Comparison of ENCODE assay signal across 8 cellular contexts in the genomic region with DNA sequence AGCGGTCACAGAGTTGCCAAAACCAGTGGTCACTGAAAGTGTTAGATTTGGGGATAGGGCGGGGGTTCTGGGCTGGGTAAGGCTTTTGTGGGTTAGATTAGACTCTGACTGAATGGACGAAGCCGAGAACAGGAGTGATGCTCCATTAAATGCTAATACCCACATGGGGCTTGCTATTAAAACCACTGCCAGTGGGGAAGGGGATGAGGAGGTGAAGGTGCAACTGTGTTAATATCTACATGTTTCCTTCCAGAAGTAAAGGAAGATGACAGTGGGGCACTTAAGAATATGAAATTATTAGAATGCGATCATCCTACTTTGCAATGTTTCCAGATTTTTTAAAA. TPM values are rescaled to one million over a fixed set of nuclear protein-coding genes. Genes with fewer than 3 reads are reported as not detected.
A peak's percentile ranks its signal among the peaks of the same experiment; 100 is the strongest.
DNase-seq lines count a peak whose midpoint lies in the region; ATAC-seq lines count a peak whose summit lies in the region.

No MANE protein-coding gene starts in this region.

- peaks cover 11% of the 10 kb centered on the region for H3K4me1 Mint-ChIP-seq in activated T-helper 2 cell treated with anti-CD3 and anti-CD28 coated beads, Interferon-gamma antibody, Interleukin-2, Interleukin-4, amounts not matched to agents 10 μg/mL and 5 μg/mL and 100 μg/mL, durations not matched to agents 14 hours and 24 hours and 36 hours (ENCODE audit: low read depth)
- peaks cover 21% of the 10 kb centered on the region for H3K4me1 Mint-ChIP-seq in stimulated activated naive CD8-positive, alpha-beta T cell treated with anti-CD3 and anti-CD28 coated beads, Interleukin-15, Interleukin-2, amounts not matched to agents 100 ng/mL and 50 ng/mL, for 24 hours (ENCODE audit: low read depth)

- H3K27ac Mint-ChIP-seq in activated T-helper 2 cell treated with anti-CD3 and anti-CD28 coated beads, Interferon-gamma antibody, Interleukin-2, Interleukin-4, amounts not matched to agents 10 μg/mL and 5 μg/mL and 100 μg/mL, durations not matched to agents 14 hours and 24 hours and 36 hours, result peak overlapping the region; percentile 93
- H3K27ac Mint-ChIP-seq in stimulated activated naive CD8-positive, alpha-beta T cell treated with anti-CD3 and anti-CD28 coated beads, Interleukin-15, Interleukin-2, amounts not matched to agents 100 ng/mL and 50 ng/mL, for 24 hours, result peak overlapping the region; percentile 95

- H3K4me3 ChIP-seq in iPS-15b (ENCODE audit: low read depth, low read length), result peak overlapping the region; percentile 100

- DNase-seq in NCI-H524 (lab: John Stamatoyannopoulos, UW) (peak; percentile 63 to 73), NCI-H524 treated with DMSO at 0.1 percent for 48 hours (lab: John Stamatoyannopoulos, UW) (no peak), anterior cingulate cortex (lab: John Stamatoyannopoulos, UW) (no peak)
- no peak for DNase-seq in activated T-helper 2 cell treated with anti-CD3 and anti-CD28 coated beads, Interferon-gamma antibody, Interleukin-2, Interleukin-4, amounts not matched to agents 10 μg/mL and 5 μg/mL and 100 μg/mL, durations not matched to agents 14 hours and 24 hours and 36 hours (ENCODE audit: low spot score)

- peaks cover 16% of the 10 kb centered on the region for H3K36me3 ChIP-seq in iPS-15b (ENCODE audit: control insufficient read depth, insufficient read depth, low read length)

- peak overlapping the region; percentile 99 for H3K9ac ChIP-seq in iPS-15b (ENCODE audit: low read depth, low read length)

- peaks cover 80% of the 10 kb centered on the region for H3K36me3 Mint-ChIP-seq in activated T-helper 2 cell treated with anti-CD3 and anti-CD28 coated beads, Interferon-gamma antibody, Interleukin-2, Interleukin-4, amounts not matched to agents 10 μg/mL and 5 μg/mL and 100 μg/mL, durations not matched to agents 14 hours and 24 hours and 36 hours (ENCODE audit: low read depth)
- H3K36me3 Mint-ChIP-seq in stimulated activated naive CD8-positive, alpha-beta T cell treated with anti-CD3 and anti-CD28 coated beads, Interleukin-15, Interleukin-2, amounts not matched to agents 100 ng/mL and 50 ng/mL, for 24 hours (ENCODE audit: low read depth), result peaks cover 88% of the 10 kb centered on the region

- peaks cover 3% of the 10 kb centered on the region for H3K9me3 ChIP-seq in iPS-15b (ENCODE audit: control insufficient read depth, insufficient read depth, low read length)

- intact Hi-C loops in activated T-helper 2 cell treated with anti-CD3 and anti-CD28 coated beads, Interferon-gamma antibody, Interleukin-2, Interleukin-4, amounts not matched to agents 10 μg/mL and 5 μg/mL and 100 μg/mL, durations not matched to agents 14 hours and 24 hours and 36 hours (cut with micrococcal nuclease), result loop anchor here (1.0 to 10.0 kb wide), 6 partner anchors 20 to 124 kb away; partner anchors contain the start of genes ZNF350, ZNF613, ZNF615 and ZNF616

- peak overlapping the region; percentile 92 for H3K4me3 Mint-ChIP-seq in activated T-helper 2 cell treated with anti-CD3 and anti-CD28 coated beads, Interferon-gamma antibody, Interleukin-2, Interleukin-4, amounts not matched to agents 10 μg/mL and 5 μg/mL and 100 μg/mL, durations not matched to agents 14 hours and 24 hours and 36 hours (ENCODE audit: low read depth)
- H3K4me3 Mint-ChIP-seq in stimulated activated naive CD8-positive, alpha-beta T cell treated with anti-CD3 and anti-CD28 coated beads, Interleukin-15, Interleukin-2, amounts not matched to agents 100 ng/mL and 50 ng/mL, for 24 hours, result peak overlapping the region; percentile 93

- ATAC-seq in HG03159 (IDR thresholded peaks at IDR 0.05; ENCODE audit: unreplicated experiment), result peak; percentile 28
- no peak for ATAC-seq in GM18517 (IDR thresholded peaks at IDR 0.05; ENCODE audit: unreplicated experiment)

- no peaks in the 10 kb centered on the region for H3K27me3 ChIP-seq in iPS-15b (ENCODE audit: control insufficient read depth, insufficient read depth, low read length)

- H3K9me3 Mint-ChIP-seq in activated T-helper 2 cell treated with anti-CD3 and anti-CD28 coated beads, Interferon-gamma antibody, Interleukin-2, Interleukin-4, amounts not matched to agents 10 μg/mL and 5 μg/mL and 100 μg/mL, durations not matched to agents 14 hours and 24 hours and 36 hours, result peaks cover 69% of the 10 kb centered on the region
- H3K9me3 Mint-ChIP-seq in stimulated activated naive CD8-positive, alpha-beta T cell treated with anti-CD3 and anti-CD28 coated beads, Interleukin-15, Interleukin-2, amounts not matched to agents 100 ng/mL and 50 ng/mL, for 24 hours, result peaks cover 45% of the 10 kb centered on the region

- no peaks in the 10 kb centered on the region for H3K27me3 Mint-ChIP-seq in activated T-helper 2 cell treated with anti-CD3 and anti-CD28 coated beads, Interferon-gamma antibody, Interleukin-2, Interleukin-4, amounts not matched to agents 10 μg/mL and 5 μg/mL and 100 μg/mL, durations not matched to agents 14 hours and 24 hours and 36 hours (ENCODE audit: low read depth)
- no peaks in the 10 kb centered on the region for H3K27me3 Mint-ChIP-seq in stimulated activated naive CD8-positive, alpha-beta T cell treated with anti-CD3 and anti-CD28 coated beads, Interleukin-15, Interleukin-2, amounts not matched to agents 100 ng/mL and 50 ng/mL, for 24 hours

- H3K4me1 ChIP-seq in iPS-15b (ENCODE audit: control insufficient read depth, insufficient read depth, low read length), result no peaks in the 10 kb centered on the region

RNA-seq across cellular contexts. Expression of gene ZNF614, which starts 0.6 kb away (rescaled TPM):
- total RNA-seq in activated T-helper 2 cell treated with anti-CD3 and anti-CD28 coated beads, Interferon-gamma antibody, Interleukin-2, Interleukin-4, amounts not matched to agents 10 μg/mL and 5 μg/mL and 100 μg/mL, durations not matched to agents 14 hours and 24 hours and 36 hours, result 9.2 and 9.6 TPM in 2 replicates

RNA-seq across cellular contexts. Expression of gene ZNF432, which starts 19.9 kb away (rescaled TPM):
- total RNA-seq in activated T-helper 2 cell treated with anti-CD3 and anti-CD28 coated beads, Interferon-gamma antibody, Interleukin-2, Interleukin-4, amounts not matched to agents 10 μg/mL and 5 μg/mL and 100 μg/mL, durations not matched to agents 14 hours and 24 hours and 36 hours, result 13.3 and 15.5 TPM in 2 replicates

RNA-seq across cellular contexts. Expression of gene ZNF615, which starts 20.7 kb away (rescaled TPM):
- 6.3 and 6.7 TPM in 2 replicates for total RNA-seq in activated T-helper 2 cell treated with anti-CD3 and anti-CD28 coated beads, Interferon-gamma antibody, Interleukin-2, Interleukin-4, amounts not matched to agents 10 μg/mL and 5 μg/mL and 100 μg/mL, durations not matched to agents 14 hours and 24 hours and 36 hours

RNA-seq across cellular contexts. Expression of gene ZNF350, which starts 42.1 kb away (rescaled TPM):
- total RNA-seq in activated T-helper 2 cell treated with anti-CD3 and anti-CD28 coated beads, Interferon-gamma antibody, Interleukin-2, Interleukin-4, amounts not matched to agents 10 μg/mL and 5 μg/mL and 100 μg/mL, durations not matched to agents 14 hours and 24 hours and 36 hours, result 9.1 and 9.2 TPM in 2 replicates

Comparison
In these comparisons a context has a peak if more than half of its experiments do, and no peak if none do; other contexts are left out.
1. DNase-seq: peak in NCI-H524 (2 of 2); none in NCI-H524 treated with DMSO at 0.1 percent for 48 hours (single experiment), activated T-helper 2 cell treated with anti-CD3 and anti-CD28 coated beads, Interferon-gamma antibody, Interleukin-2, Interleukin-4, amounts not matched to agents 10 μg/mL and 5 μg/mL and 100 μg/mL, durations not matched to agents 14 hours and 24 hours and 36 hours (single experiment) and anterior cingulate cortex (0 of 58).